In the genomic region with DNA sequence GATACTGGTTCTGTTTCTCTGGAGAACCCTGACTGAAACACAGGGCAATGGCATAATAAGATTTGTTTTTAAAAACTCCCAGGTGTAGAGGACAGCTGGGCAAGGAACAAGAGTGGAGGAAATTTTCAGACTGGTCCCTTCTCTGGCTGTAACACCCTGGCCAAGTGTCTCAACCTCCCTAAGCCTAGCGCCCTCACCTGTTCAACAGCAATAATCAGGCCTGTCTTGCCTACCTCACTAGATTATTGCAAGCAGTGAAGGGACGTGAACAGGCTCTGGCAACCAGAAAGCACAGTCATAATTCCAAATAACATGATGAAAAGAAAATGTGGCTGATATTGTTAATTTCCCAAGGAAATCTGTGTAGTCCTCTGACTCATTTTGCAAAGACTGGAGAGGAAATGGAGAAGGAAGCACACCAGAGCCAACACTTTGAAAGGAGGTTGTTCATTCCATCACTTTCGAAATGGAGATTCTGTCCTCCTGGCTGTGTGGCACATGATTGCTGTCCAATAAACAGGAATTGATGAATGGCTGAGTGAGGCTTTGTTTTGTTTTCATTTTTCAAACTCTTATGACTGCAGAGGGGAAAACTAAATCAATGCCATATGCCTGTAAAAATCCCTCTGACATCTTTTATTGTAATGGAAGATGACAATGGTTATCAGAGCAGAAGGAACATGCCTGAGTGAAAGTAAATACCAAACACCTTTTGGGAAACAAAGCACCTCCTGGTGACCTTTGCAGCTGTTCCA, we compare ENCODE assay signal across 1 cellular context.
TF ChIP-seq lines count a peak whose summit lies in the region.

No MANE protein-coding gene starts in this region.

TF ChIP-seq in K562, 482 proteins besides CTCF, POLR2A, EP300 and RAD21 (continued from another document):
- TF ChIP-seq, protein P1, sequence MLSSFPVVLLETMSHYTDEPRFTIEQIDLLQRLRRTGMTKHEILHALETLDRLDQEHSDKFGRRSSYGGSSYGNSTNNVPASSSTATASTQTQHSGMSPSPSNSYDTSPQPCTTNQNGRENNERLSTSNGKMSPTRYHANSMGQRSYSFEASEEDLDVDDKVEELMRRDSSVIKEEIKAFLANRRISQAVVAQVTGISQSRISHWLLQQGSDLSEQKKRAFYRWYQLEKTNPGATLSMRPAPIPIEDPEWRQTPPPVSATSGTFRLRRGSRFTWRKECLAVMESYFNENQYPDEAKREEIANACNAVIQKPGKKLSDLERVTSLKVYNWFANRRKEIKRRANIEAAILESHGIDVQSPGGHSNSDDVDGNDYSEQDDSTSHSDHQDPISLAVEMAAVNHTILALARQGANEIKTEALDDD (IDR thresholded peaks at IDR 0.05), result no peak
TF ChIP-seq in K562: peak in this region for 0.
